In genomic region chrX:154439841-154440240, GRCh38 we compare ENCODE assay signal across 18 cellular contexts. TPM values are rescaled to one million over a fixed set of nuclear protein-coding genes. Genes with fewer than 3 reads are reported as not detected.
A peak's percentile ranks its signal among the peaks of the same experiment; 100 is the strongest.
DNase-seq lines count a peak whose midpoint lies in the region; ATAC-seq and TF ChIP-seq lines count a peak whose summit lies in the region.
"Had no signal": no experiment of that assay in that cellular context is flagged by ENCODE, and none has a peak within 500 bp of the region (broad histone marks: within the 10 kb centered on the region; RNA-seq: fewer than 3 reads in every experiment).

No MANE protein-coding gene starts in this region.

- CTCF ChIA-PET in CD4-positive, alpha-beta T cell (lab: Charles Lee) = no interaction called here
- CTCF ChIA-PET in RWPE1 (lab: Yijun Ruan, JAX) = interaction anchor here (0.6 kb wide), 1 partner anchor 102 kb away, joined by 3 read pairs; no protein-coding TSS in a partner anchor

- peaks cover 32% of the 10 kb centered on the region for H3K36me3 Mint-ChIP-seq in CD4-positive, alpha-beta T cell (ENCODE audit: low read depth)
- H3K36me3 Mint-ChIP-seq in HFFc6 (ENCODE audit: low read depth) = peaks cover 8% of the 10 kb centered on the region

- POLR2A ChIA-PET in CD4-positive, alpha-beta T cell (lab: Charles Lee) = interaction anchor here (1.2 to 1.7 kb wide), 2 partner anchors 41 to 76 kb away, joined by 3 read pairs; partner anchors contain the start of genes FAM3A and RPL10
- POLR2A ChIA-PET in RWPE1 (lab: Yijun Ruan, JAX; ENCODE audit: low non-redundant PET) = no interaction called here

- H3K27me3 ChIP-seq in CD4-positive, alpha-beta T cell (ENCODE audit: control insufficient read depth, insufficient read depth, low read length) = no peaks in the 10 kb centered on the region
- H3K27me3 ChIP-seq in neural cell (ENCODE audit: insufficient read depth, low read depth, low read length) = no peaks in the 10 kb centered on the region

- no peaks in the 10 kb centered on the region for H3K36me3 ChIP-seq in neural cell (ENCODE audit: insufficient read depth, low read length)

- H3F3A ChIP-seq in neural cell (ENCODE audit: insufficient read depth, low read length, poor library complexity, severe bottlenecking) = no peaks in the 10 kb centered on the region

- no peak for TF ChIP-seq RAD21 in neural cell (conservative IDR thresholded peaks at IDR 0.05)

- no peak overlapping the region for H3K9ac ChIP-seq in neural cell (ENCODE audit: low read length)
- H3K9ac ChIP-seq: GM23248 had no signal

- no peaks in the 10 kb centered on the region for H3K9me3 ChIP-seq in CD4-positive, alpha-beta T cell (ENCODE audit: control insufficient read depth, low read length)
- no peaks in the 10 kb centered on the region for H3K9me3 ChIP-seq in neural cell (ENCODE audit: low read length)
- H3K9me3 ChIP-seq: Caco-2 had no signal

- H3K27ac ChIP-seq in CD4-positive, alpha-beta T cell (ENCODE audit: low read depth, low read length) = no peak overlapping the region
- H3K27ac ChIP-seq in RWPE1 (0 out of 2 replicates have a peak overlapping the region, but pooled peaks have one; percentile 5), neural cell (ENCODE audit: low read length) (no peak overlapping the region)
- H3K27ac ChIP-seq: GM23248 had no signal

- no peak for ATAC-seq in CD4-positive, alpha-beta T cell (ENCODE audit: poor library complexity)
- ATAC-seq in left lobe of liver = peak; percentile 43
- ATAC-seq: CD8-positive, alpha-beta T cell; GM12878 had no signal

- H3K27ac Mint-ChIP-seq in CD4-positive, alpha-beta T cell = no peak overlapping the region
- H3K27ac Mint-ChIP-seq in HFFc6 = no peak overlapping the region
- H3K27ac Mint-ChIP-seq: CD8-positive, alpha-beta T cell had no signal

- TF ChIP-seq EP300 in neural cell (conservative IDR thresholded peaks at IDR 0.05; ENCODE audit: poor library complexity, severe bottlenecking) = no peak

- H3K9me2 ChIP-seq in neural cell (ENCODE audit: insufficient read depth, low read length) = no peaks in the 10 kb centered on the region

- no peaks in the 10 kb centered on the region for H3K9me3 Mint-ChIP-seq in CD4-positive, alpha-beta T cell
- no peaks in the 10 kb centered on the region for H3K9me3 Mint-ChIP-seq in HFFc6
- H3K9me3 Mint-ChIP-seq: CD8-positive, alpha-beta T cell had no signal

- H3K4me2 ChIP-seq in neural cell (ENCODE audit: low read length) = no peak overlapping the region

- intact Hi-C loops in CD4-positive, alpha-beta T cell (cut with DNase I, micrococcal nuclease) = loop anchor here in 1 of 2 experiments (10.0 kb wide), 1 partner anchor 45 kb away; the partner anchor contains the start of gene UBL4A

- H3K79me2 ChIP-seq in neural cell (replicated peaks; ENCODE audit: insufficient read depth, low read length) = peaks cover 20% of the 10 kb centered on the region

- no peaks in the 10 kb centered on the region for H4K20me1 ChIP-seq in neural cell (ENCODE audit: insufficient read depth)

- H3K27me3 Mint-ChIP-seq in CD4-positive, alpha-beta T cell = no peaks in the 10 kb centered on the region
- no peaks in the 10 kb centered on the region; the same call in 1 of the 2 replicates for H3K27me3 Mint-ChIP-seq in HFFc6 (ENCODE audit: insufficient read depth)

- no peak for DNase-seq in CD4-positive, alpha-beta T cell
- DNase-seq in RWPE1 (ENCODE audit: low spot score) (no peak), left lobe of liver (ENCODE audit: low spot score) (peak; percentile 61), T-helper 1 cell (no peak), foreskin melanocyte (no peak), HFFc6 (no peak)
- DNase-seq: C1 segment of cervical spinal cord; Caco-2; CD8-positive, alpha-beta T cell; DMS153; DMS79; EL; GDM1; GM23248; H7; HCEC 1CT had no signal

- peak overlapping the region; percentile 13 for H3K4me3 ChIP-seq in neural cell (ENCODE audit: low read length)
- H3K4me3 ChIP-seq: GM12878, GM23248 had no signal

- no peak for TF ChIP-seq CTCF in CD4-positive, alpha-beta T cell (IDR thresholded peaks at IDR 0.05)
- TF ChIP-seq CTCF in RWPE1 (conservative IDR thresholded peaks at IDR 0.05; ENCODE audit: low read depth) = no peak
- no peak for TF ChIP-seq CTCF in neural cell (IDR thresholded peaks at IDR 0.05; ENCODE audit: poor library complexity, severe bottlenecking)
- TF ChIP-seq CTCF in HFFc6 (IDR thresholded peaks at IDR 0.05) = no peak

- H3K4me3 Mint-ChIP-seq in CD4-positive, alpha-beta T cell = peak overlapping the region; percentile 56
- no peak overlapping the region for H3K4me3 Mint-ChIP-seq in HFFc6
- H3K4me3 Mint-ChIP-seq: CD8-positive, alpha-beta T cell had no signal

- H2AFZ ChIP-seq in neural cell (ENCODE audit: low read depth, low read length) = no peak overlapping the region
- H2AFZ ChIP-seq: GM23248 had no signal

- peaks cover 12% of the 10 kb centered on the region for H3K4me1 Mint-ChIP-seq in CD4-positive, alpha-beta T cell (ENCODE audit: low read depth)
- H3K4me1 Mint-ChIP-seq in HFFc6 (ENCODE audit: low read depth) = peaks cover 20% of the 10 kb centered on the region; the same call in 1 of the 2 replicates

TF ChIP-seq in neural cell, 6 proteins besides CTCF, POLR2A, EP300 and RAD21:
- TF ChIP-seq MXI1 (conservative IDR thresholded peaks at IDR 0.05; ENCODE audit: poor library complexity, severe bottlenecking) = no peak
- no peak for TF ChIP-seq EZH2 (IDR thresholded peaks at IDR 0.05; ENCODE audit: borderline replicate concordance, insufficient read depth, low read length, poor library complexity, severe bottlenecking)
- no peak for TF ChIP-seq REST (IDR thresholded peaks at IDR 0.05; ENCODE audit: borderline replicate concordance)
- no peak for TF ChIP-seq TAF1 (IDR thresholded peaks at IDR 0.05; ENCODE audit: low read depth)
- no peak for TF ChIP-seq SMC3 (conservative IDR thresholded peaks at IDR 0.05; ENCODE audit: poor library complexity)
- no peak for TF ChIP-seq POLR2AphosphoS5 (IDR thresholded peaks at IDR 0.05)

RNA-seq across cellular contexts. Expression of gene GDI1, which starts 2.9 kb away (rescaled TPM):
- 100 to 1,000 TPM; 144 to 145 TPM for total RNA-seq in CD4-positive, alpha-beta T cell
- total RNA-seq in left lobe of liver = 31.4 TPM
- polyA plus RNA-seq in neural cell = 370 and 415 TPM in 2 replicates
- polyA minus RNA-seq in neural cell = 393 and 427 TPM in 2 replicates
- total RNA-seq in HFFc6 (2021; fragmentation: NEBNext Ultra II Directional; extraction: Animal tissue kit (Norgen Biotek cat#: 25700)) = 100 to 1,000 TPM; 144 to 154 (median 147) TPM

RNA-seq across cellular contexts. Expression of gene FAM50A, which starts 4.1 kb away (rescaled TPM):
- 10 to 100 TPM; 42.3 to 49.4 TPM for total RNA-seq in CD4-positive, alpha-beta T cell
- 18.7 TPM for total RNA-seq in left lobe of liver
- polyA plus RNA-seq in neural cell = 68.3 and 90.4 TPM in 2 replicates
- polyA minus RNA-seq in neural cell = 23.6 and 28.1 TPM in 2 replicates
- 100 to 1,000 TPM in 1 of 6 experiments, 10 to 100 TPM in 5; 77.3 to 103 (median 86.9) TPM for total RNA-seq in HFFc6 (2021; fragmentation: NEBNext Ultra II Directional; extraction: Animal tissue kit (Norgen Biotek cat#: 25700))

RNA-seq across cellular contexts. Expression of gene ATP6AP1, which starts 11.4 kb away (rescaled TPM):
- 10 to 100 TPM; 31.4 to 40.8 TPM for total RNA-seq in CD4-positive, alpha-beta T cell
- total RNA-seq in left lobe of liver = 26.2 TPM
- polyA plus RNA-seq in neural cell = 126 and 159 TPM in 2 replicates
- 90.3 and 105 TPM in 2 replicates for polyA minus RNA-seq in neural cell
- total RNA-seq in HFFc6 (2021; fragmentation: NEBNext Ultra II Directional; extraction: Animal tissue kit (Norgen Biotek cat#: 25700)) = 100 to 1,000 TPM; 107 to 154 (median 123) TPM

RNA-seq across cellular contexts. Expression of gene PLXNA3, which starts 18.2 kb away (rescaled TPM):
- 10 to 100 TPM; 35.1 to 38.1 TPM for total RNA-seq in CD4-positive, alpha-beta T cell
- 4.5 TPM for total RNA-seq in left lobe of liver
- polyA plus RNA-seq in neural cell = 17.2 and 22.2 TPM in 2 replicates
- 27.8 and 28.4 TPM in 2 replicates for polyA minus RNA-seq in neural cell
- total RNA-seq in HFFc6 (2021; fragmentation: NEBNext Ultra II Directional; extraction: Animal tissue kit (Norgen Biotek cat#: 25700)) = 10 to 100 TPM; 66.2 to 98.7 (median 79.8) TPM

RNA-seq across cellular contexts. Expression of gene TAFAZZIN, which starts 28.5 kb away (rescaled TPM):
- 10 to 100 TPM; 72.8 to 78.5 TPM for total RNA-seq in CD4-positive, alpha-beta T cell
- total RNA-seq in left lobe of liver = 21.0 TPM
- polyA plus RNA-seq in neural cell = 51.2 and 60.5 TPM in 2 replicates
- 17.5 and 18.6 TPM in 2 replicates for polyA minus RNA-seq in neural cell
- 10 to 100 TPM; 13.0 to 17.3 (median 15.1) TPM for total RNA-seq in HFFc6 (2021; fragmentation: NEBNext Ultra II Directional; extraction: Animal tissue kit (Norgen Biotek cat#: 25700))
